Comparison of ENCODE assay signal across 8 cellular contexts in genomic region chr6:33771342-33772113, GRCh38. TPM values are rescaled to one million over a fixed set of nuclear protein-coding genes. Genes with fewer than 3 reads are reported as not detected.
A peak's percentile ranks its signal among the peaks of the same experiment; 100 is the strongest.
DNase-seq lines count a peak whose midpoint lies in the region; ATAC-seq and TF ChIP-seq lines count a peak whose summit lies in the region.

No MANE protein-coding gene starts in this region.

- in situ Hi-C loops in SK-MEL-5 (cut with HindIII; ENCODE audit: low pct_unique_long_range_greater_than_20kb, low sequenced_read_pairs) = no loop called here

- no peak overlapping the region for H3K4me3 Mint-ChIP-seq in activated naive CD8-positive, alpha-beta T cell

- WGBS in HUES64 = 10% methylated on average over 43 of the region's 43 CpGs
- WGBS in trophoblast cell (ENCODE audit: extremely low coverage, insufficient coverage, insufficient read length) = no CpG with 5 or more reads among the region's 43 CpGs

- no peak overlapping the region for H3K4me3 ChIP-seq in HUES64 (ENCODE audit: low read length)
- no peak overlapping the region for H3K4me3 ChIP-seq in trophoblast cell (ENCODE audit: low read depth, low read length)
- H3K4me3 ChIP-seq in tibial artery = peak overlapping the region; percentile 3 to 31

- H3K79me2 ChIP-seq in trophoblast cell (ENCODE audit: control insufficient read depth, insufficient read depth, low read length, poor library complexity) = peaks cover 1% of the 10 kb centered on the region

- H3K27ac Mint-ChIP-seq in activated naive CD8-positive, alpha-beta T cell = peak overlapping the region; percentile 66

- H3K36me3 ChIP-seq in HUES64 (ENCODE audit: insufficient read depth, low read length) (peaks cover 40% of the 10 kb centered on the region), trophoblast cell (ENCODE audit: control insufficient read depth in 1 of 2, insufficient read depth in 2 of 2, low read length in 2 of 2) (peaks cover 37 to 40% of the 10 kb centered on the region in 2 experiments), tibial artery (peaks cover 34 to 45% (median 44%) of the 10 kb centered on the region in 3 donors)

- no peak overlapping the region for H2AK5ac ChIP-seq in trophoblast cell (ENCODE audit: low read length)

- DNase-seq in DMS53 treated with DMSO at 0.1 percent for 48 hours (lab: John Stamatoyannopoulos, UW; ENCODE audit: unreplicated experiment) = peak; percentile 67
- peak; percentile 60 for DNase-seq in SK-MEL-5 (ENCODE audit: low read depth, low spot score)
- peak; percentile 83 for DNase-seq in Right ventricle myocardium superior
- DNase-seq in trophoblast cell = peak; percentile 84 to 87
- peak; percentile 66 to 86 for DNase-seq in tibial artery

- no peaks in the 10 kb centered on the region for H3K27me3 Mint-ChIP-seq in activated naive CD8-positive, alpha-beta T cell

- H3K9ac ChIP-seq in HUES64 (ENCODE audit: low read depth, low read length) = no peak overlapping the region
- H3K9ac ChIP-seq in trophoblast cell (ENCODE audit: low read length) = no peak overlapping the region

- no peak overlapping the region for H3K23ac ChIP-seq in trophoblast cell (ENCODE audit: low read length)

- no peak overlapping the region for H3K18ac ChIP-seq in trophoblast cell (ENCODE audit: low read length)

- H3K9me3 ChIP-seq in HUES64 (ENCODE audit: insufficient read depth, low read depth, low read length) (no peaks in the 10 kb centered on the region), trophoblast cell (ENCODE audit: insufficient read depth, low read depth, low read length) (peaks cover 3% of the 10 kb centered on the region), tibial artery (no peaks in the 10 kb centered on the region)

- peak overlapping the region; percentile 39 for H3K4me2 ChIP-seq in trophoblast cell (ENCODE audit: low read length)

- intact Hi-C loops in Right ventricle myocardium superior (cut with DNase I) = loop anchor here (2.0 to 10.0 kb wide), 3 partner anchors 113 to 381 kb away; no protein-coding TSS in a partner anchor
- intact Hi-C loops in tibial artery (cut with DNase I; ENCODE audit: low total_unique reads) = loop anchor here (5.0 kb wide), 1 partner anchor 381 kb away; no protein-coding TSS in a partner anchor

- H2BK5ac ChIP-seq in trophoblast cell (ENCODE audit: low read depth, low read length, poor library complexity) = no peak overlapping the region

- no peak overlapping the region for H2AFZ ChIP-seq in trophoblast cell (ENCODE audit: insufficient read depth, low read length, poor library complexity)

- H4K91ac ChIP-seq in trophoblast cell (ENCODE audit: low read depth, low read length) = peak overlapping the region; percentile 20

- H3K4me1 Mint-ChIP-seq in activated naive CD8-positive, alpha-beta T cell (ENCODE audit: low read depth) = peaks cover 10% of the 10 kb centered on the region

- ATAC-seq in Right ventricle myocardium superior (ENCODE audit: poor library complexity) = peak; percentile 87
- no peak for ATAC-seq in GM18870 (IDR thresholded peaks at IDR 0.05; ENCODE audit: unreplicated experiment)

- H3K4ac ChIP-seq in trophoblast cell (ENCODE audit: low read depth, low read length) = no peak overlapping the region

- peaks cover 28% of the 10 kb centered on the region for H3K4me1 ChIP-seq in HUES64 (ENCODE audit: insufficient read depth, low read length)
- peaks cover 14 to 15% of the 10 kb centered on the region in 2 experiments for H3K4me1 ChIP-seq in trophoblast cell (ENCODE audit: control insufficient read depth in 1 of 2, insufficient read depth in 2 of 2, low read length in 2 of 2)
- peaks cover 0 to 52% (median 40%) of the 10 kb centered on the region in 4 donors for H3K4me1 ChIP-seq in tibial artery

- no peak overlapping the region for H4K8ac ChIP-seq in trophoblast cell (ENCODE audit: low read depth, low read length)

- H4K12ac ChIP-seq in trophoblast cell (ENCODE audit: low read depth, low read length) = no peak overlapping the region

- H2BK12ac ChIP-seq in trophoblast cell (ENCODE audit: low read length) = no peak overlapping the region

- H3K79me1 ChIP-seq in trophoblast cell (ENCODE audit: low read length) = peaks cover 5% of the 10 kb centered on the region

- H3K27ac ChIP-seq in HUES64 (ENCODE audit: low read depth, low read length) (peak overlapping the region; percentile 58; the same call in 1 of the 2 replicates), trophoblast cell (ENCODE audit: low read depth, low read length) (peak overlapping the region; percentile 55), tibial artery (peak overlapping the region; percentile 69 to 76)

- H3K27me3 ChIP-seq in HUES64 (ENCODE audit: insufficient read depth, low read length) = no peaks in the 10 kb centered on the region
- H3K27me3 ChIP-seq in trophoblast cell (ENCODE audit: insufficient read depth, low read length) = no peaks in the 10 kb centered on the region
- no peaks in the 10 kb centered on the region for H3K27me3 ChIP-seq in tibial artery

- peaks cover 5% of the 10 kb centered on the region for H3K36me3 Mint-ChIP-seq in activated naive CD8-positive, alpha-beta T cell

- H2BK120ac ChIP-seq in trophoblast cell (ENCODE audit: insufficient read depth, low read length, poor library complexity) = no peak overlapping the region

- H3K9me3 Mint-ChIP-seq in activated naive CD8-positive, alpha-beta T cell (ENCODE audit: low read depth) = no peaks in the 10 kb centered on the region

- TF ChIP-seq CTCF in tibial artery (IDR thresholded peaks at IDR 0.05) = peak; percentile 92 to 98

- H3K14ac ChIP-seq in trophoblast cell (ENCODE audit: low read length) = peak overlapping the region; percentile 18

RNA-seq across cellular contexts. Expression of gene LEMD2, which starts 17.4 kb away (rescaled TPM):
- polyA plus RNA-seq in HUES64 (2013, experiment 1 of 2) = 34.2 TPM
- polyA plus RNA-seq in HUES64 (2013, experiment 2 of 2) = 32.4 TPM
- total RNA-seq in SK-MEL-5 (2014; rRNA removed; shearing (Covaris generic)) = 40.0 and 54.6 TPM in 2 replicates
- 46.1 and 49.9 TPM in 2 replicates for polyA plus RNA-seq in SK-MEL-5 (2015; cell fraction: cytosol; rRNA removed)
- polyA plus RNA-seq in SK-MEL-5 (2015; cell fraction: nucleus; rRNA removed) = 126 and 146 TPM in 2 replicates
- total RNA-seq in Right ventricle myocardium superior = 19.1 TPM
- 28.0 TPM in 2 replicates for polyA plus RNA-seq in trophoblast cell (2013)

RNA-seq across cellular contexts. Expression of gene IP6K3, which starts 24.8 kb away (rescaled TPM):
- polyA plus RNA-seq in HUES64 (2013, experiment 1 of 2) = 0.85 TPM
- polyA plus RNA-seq in HUES64 (2013, experiment 2 of 2) = 1.5 TPM
- total RNA-seq in SK-MEL-5 (2014; rRNA removed; shearing (Covaris generic)) = not detected in 2 replicates
- not detected in 2 replicates for polyA plus RNA-seq in SK-MEL-5 (2015; cell fraction: cytosol; rRNA removed)
- polyA plus RNA-seq in SK-MEL-5 (2015; cell fraction: nucleus; rRNA removed) = not detected in 2 replicates
- total RNA-seq in Right ventricle myocardium superior = 44.2 TPM
- 1.4 and 1.5 TPM in 2 replicates for polyA plus RNA-seq in trophoblast cell (2013)

RNA-seq across cellular contexts. Expression of gene MLN, which starts 32.3 kb away (rescaled TPM):
- not detected for polyA plus RNA-seq in HUES64 (2013, experiment 1 of 2)
- not detected for polyA plus RNA-seq in HUES64 (2013, experiment 2 of 2)
- total RNA-seq in SK-MEL-5 (2014; rRNA removed; shearing (Covaris generic)) = not detected in 2 replicates
- polyA plus RNA-seq in SK-MEL-5 (2015; cell fraction: cytosol; rRNA removed) = not detected in 2 replicates
- polyA plus RNA-seq in SK-MEL-5 (2015; cell fraction: nucleus; rRNA removed) = not detected in 2 replicates
- total RNA-seq in Right ventricle myocardium superior = not detected
- polyA plus RNA-seq in trophoblast cell (2013) = 0.10 TPM in 1 of 2 replicates, not detected in the other

Comparison
In these comparisons a context has a peak if more than half of its experiments do, and no peak if none do; other contexts are left out.
1. H3K4me3 ChIP-seq: peak in tibial artery (2 of 2); none in HUES64 (single experiment) and trophoblast cell (single experiment).
2. RNA of gene IP6K3, which starts 24.8 kb away (total RNA-seq): 44.2 TPM in Right ventricle myocardium superior (single experiment); not detected in SK-MEL-5; every median in the first group is over 10 times any median in the second.
3. Peak in every context shown above with its lines, with median percentiles within 50 percentile points of each other: DNase-seq and H3K27ac ChIP-seq.